ENCODE assay signal across 1 cellular context in genomic region chr20:35714127-35714526, GRCh38.
TF ChIP-seq lines count a peak whose summit lies in the region.

No MANE protein-coding gene starts in this region.

TF ChIP-seq in WTC11, 78 proteins besides CTCF, POLR2A, EP300 and RAD21 (continued from another document):
- TF ChIP-seq STAT6 (CRISPR knock-in tag; conservative IDR thresholded peaks at IDR 0.05; ENCODE audit: low read depth): no peak
- no peak for TF ChIP-seq NFATC4 (CRISPR knock-in tag; IDR thresholded peaks at IDR 0.05)
- TF ChIP-seq SP1 (CRISPR knock-in tag; conservative IDR thresholded peaks at IDR 0.05): no peak
- TF ChIP-seq MAX (CRISPR knock-in tag; IDR thresholded peaks at IDR 0.05): no peak
- TF ChIP-seq TP53 (CRISPR knock-in tag; IDR thresholded peaks at IDR 0.05): no peak
- TF ChIP-seq PREB (CRISPR knock-in tag; IDR thresholded peaks at IDR 0.05; ENCODE audit: borderline replicate concordance): no peak
- TF ChIP-seq ERG (CRISPR knock-in tag; IDR thresholded peaks at IDR 0.05): no peak
- TF ChIP-seq SMAD4 (CRISPR knock-in tag; IDR thresholded peaks at IDR 0.05): no peak
- TF ChIP-seq NFE2L1 (CRISPR knock-in tag; IDR thresholded peaks at IDR 0.05): no peak
- TF ChIP-seq AR (CRISPR knock-in tag; IDR thresholded peaks at IDR 0.05): no peak
- no peak for TF ChIP-seq ZNF532 (CRISPR knock-in tag; IDR thresholded peaks at IDR 0.05; ENCODE audit: borderline replicate concordance)
